In the genomic region with DNA sequence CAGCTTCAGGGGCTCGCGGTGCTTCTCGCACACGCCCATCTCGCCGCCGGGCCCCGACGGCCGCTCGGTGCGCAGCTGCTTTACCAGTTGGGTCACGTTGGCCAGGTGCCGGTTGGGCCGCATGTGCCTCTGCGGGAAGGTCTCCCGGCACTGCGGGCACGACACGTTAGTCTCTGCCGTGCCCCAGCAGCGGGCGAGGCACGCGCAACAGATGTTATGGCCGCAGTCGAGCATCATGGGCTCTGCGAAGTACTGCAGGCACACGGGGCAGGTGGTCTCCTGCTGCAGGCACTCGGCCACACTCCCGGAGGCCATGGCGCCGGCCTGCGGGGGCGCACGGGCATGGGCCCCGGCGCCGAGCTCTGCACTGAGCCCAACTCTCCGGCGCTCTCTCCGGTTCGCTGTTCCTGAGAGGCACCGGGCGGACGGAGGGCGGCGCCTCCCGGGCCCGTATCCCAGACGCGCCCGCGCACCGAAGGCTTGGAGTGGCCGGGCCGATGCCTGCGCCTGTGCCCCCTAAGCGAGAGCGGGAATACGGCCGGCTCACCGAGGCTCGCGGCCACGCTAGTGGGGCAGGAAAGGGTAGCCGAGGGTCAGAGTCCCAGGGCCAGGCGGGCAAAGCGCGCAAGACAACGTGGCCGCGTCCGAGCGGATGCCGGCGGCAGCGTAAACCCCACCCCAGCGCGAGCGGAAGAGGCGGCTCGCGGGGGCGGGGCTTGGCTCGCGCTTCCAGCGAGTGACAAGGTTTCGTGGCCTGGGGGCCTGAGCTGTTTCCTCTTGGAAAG, we compare ENCODE assay signal across 1 cellular context.
TF ChIP-seq lines count a peak whose summit lies in the region.

A gene with protein sequence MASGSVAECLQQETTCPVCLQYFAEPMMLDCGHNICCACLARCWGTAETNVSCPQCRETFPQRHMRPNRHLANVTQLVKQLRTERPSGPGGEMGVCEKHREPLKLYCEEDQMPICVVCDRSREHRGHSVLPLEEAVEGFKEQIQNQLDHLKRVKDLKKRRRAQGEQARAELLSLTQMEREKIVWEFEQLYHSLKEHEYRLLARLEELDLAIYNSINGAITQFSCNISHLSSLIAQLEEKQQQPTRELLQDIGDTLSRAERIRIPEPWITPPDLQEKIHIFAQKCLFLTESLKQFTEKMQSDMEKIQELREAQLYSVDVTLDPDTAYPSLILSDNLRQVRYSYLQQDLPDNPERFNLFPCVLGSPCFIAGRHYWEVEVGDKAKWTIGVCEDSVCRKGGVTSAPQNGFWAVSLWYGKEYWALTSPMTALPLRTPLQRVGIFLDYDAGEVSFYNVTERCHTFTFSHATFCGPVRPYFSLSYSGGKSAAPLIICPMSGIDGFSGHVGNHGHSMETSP (minus strand): TSS at position 668 of the 785 bp plus-strand sequence. CDS start 353 bp downstream, at position 315.

TF ChIP-seq in HepG2, 621 proteins besides CTCF, POLR2A, EP300 and RAD21 (continued from another document and continues in another):
- peak; percentile 43 for TF ChIP-seq XRCC5 (optimal IDR thresholded peaks at IDR 0.05; ENCODE audit: low read length)
- no peak; the same call in 1 of the 2 replicates for TF ChIP-seq ZNF296 (CRISPR knock-in tag; conservative IDR thresholded peaks at IDR 0.05)
- no peak for TF ChIP-seq CBX2 (IDR thresholded peaks at IDR 0.05; ENCODE audit: low read depth, low read length)
- peak; percentile 94; the same call in 1 of the 2 replicates for TF ChIP-seq CBX2 (CRISPR knock-in tag; IDR thresholded peaks at IDR 0.05; ENCODE audit: low read depth)
- peak; percentile 73 for TF ChIP-seq ASH2L (IDR thresholded peaks at IDR 0.05; ENCODE audit: insufficient read length, low read depth, low read length)
- peak; percentile 98 for TF ChIP-seq ZNF33B (CRISPR knock-in tag; IDR thresholded peaks at IDR 0.05)
- TF ChIP-seq SP2 (CRISPR knock-in tag; IDR thresholded peaks at IDR 0.05) = peak; percentile 79
- peak; percentile 48 for TF ChIP-seq SKI (IDR thresholded peaks at IDR 0.05; ENCODE audit: partially characterized antibody)
- TF ChIP-seq, protein P1, sequence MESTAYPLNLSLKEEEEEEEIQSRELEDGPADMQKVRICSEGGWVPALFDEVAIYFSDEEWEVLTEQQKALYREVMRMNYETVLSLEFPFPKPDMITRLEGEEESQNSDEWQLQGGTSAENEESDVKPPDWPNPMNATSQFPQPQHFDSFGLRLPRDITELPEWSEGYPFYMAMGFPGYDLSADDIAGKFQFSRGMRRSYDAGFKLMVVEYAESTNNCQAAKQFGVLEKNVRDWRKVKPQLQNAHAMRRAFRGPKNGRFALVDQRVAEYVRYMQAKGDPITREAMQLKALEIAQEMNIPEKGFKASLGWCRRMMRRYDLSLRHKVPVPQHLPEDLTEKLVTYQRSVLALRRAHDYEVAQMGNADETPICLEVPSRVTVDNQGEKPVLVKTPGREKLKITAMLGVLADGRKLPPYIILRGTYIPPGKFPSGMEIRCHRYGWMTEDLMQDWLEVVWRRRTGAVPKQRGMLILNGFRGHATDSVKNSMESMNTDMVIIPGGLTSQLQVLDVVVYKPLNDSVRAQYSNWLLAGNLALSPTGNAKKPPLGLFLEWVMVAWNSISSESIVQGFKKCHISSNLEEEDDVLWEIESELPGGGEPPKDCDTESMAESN (CRISPR knock-in tag; conservative IDR thresholded peaks at IDR 0.05) = peak; percentile 98
- TF ChIP-seq ZNF7 (CRISPR knock-in tag; IDR thresholded peaks at IDR 0.05) = no peak; the same call in 1 of the 2 replicates
- no peak for TF ChIP-seq PHF5A (CRISPR knock-in tag; IDR thresholded peaks at IDR 0.05; ENCODE audit: low read depth, unreplicated experiment)
- peak; percentile 90 for TF ChIP-seq KAT8 (CRISPR knock-in tag; IDR thresholded peaks at IDR 0.05)
- TF ChIP-seq, protein P2, sequence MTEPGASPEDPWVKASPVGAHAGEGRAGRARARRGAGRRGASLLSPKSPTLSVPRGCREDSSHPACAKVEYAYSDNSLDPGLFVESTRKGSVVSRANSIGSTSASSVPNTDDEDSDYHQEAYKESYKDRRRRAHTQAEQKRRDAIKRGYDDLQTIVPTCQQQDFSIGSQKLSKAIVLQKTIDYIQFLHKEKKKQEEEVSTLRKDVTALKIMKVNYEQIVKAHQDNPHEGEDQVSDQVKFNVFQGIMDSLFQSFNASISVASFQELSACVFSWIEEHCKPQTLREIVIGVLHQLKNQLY (CRISPR knock-in tag; IDR thresholded peaks at IDR 0.05) = no peak; the same call in 1 of the 2 replicates
- no peak for TF ChIP-seq SIN3B (IDR thresholded peaks at IDR 0.05; ENCODE audit: low read length)
- TF ChIP-seq ZNF124 (CRISPR knock-in tag; IDR thresholded peaks at IDR 0.05) = 0 out of 2 replicates have a peak, but pooled peaks have one; percentile 16
- TF ChIP-seq KLF13 (CRISPR knock-in tag; IDR thresholded peaks at IDR 0.05) = peak; percentile 65; the same call in 1 of the 2 replicates
- TF ChIP-seq ZSCAN9 (CRISPR knock-in tag; IDR thresholded peaks at IDR 0.05; ENCODE audit: borderline replicate concordance) = no peak; the same call in 1 of the 2 replicates
- TF ChIP-seq ZNF660 (CRISPR knock-in tag; IDR thresholded peaks at IDR 0.05; ENCODE audit: borderline replicate concordance, low read depth) = no peak
- peak; percentile 96 for TF ChIP-seq SP4 (CRISPR knock-in tag; IDR thresholded peaks at IDR 0.05)
- TF ChIP-seq, protein P3, sequence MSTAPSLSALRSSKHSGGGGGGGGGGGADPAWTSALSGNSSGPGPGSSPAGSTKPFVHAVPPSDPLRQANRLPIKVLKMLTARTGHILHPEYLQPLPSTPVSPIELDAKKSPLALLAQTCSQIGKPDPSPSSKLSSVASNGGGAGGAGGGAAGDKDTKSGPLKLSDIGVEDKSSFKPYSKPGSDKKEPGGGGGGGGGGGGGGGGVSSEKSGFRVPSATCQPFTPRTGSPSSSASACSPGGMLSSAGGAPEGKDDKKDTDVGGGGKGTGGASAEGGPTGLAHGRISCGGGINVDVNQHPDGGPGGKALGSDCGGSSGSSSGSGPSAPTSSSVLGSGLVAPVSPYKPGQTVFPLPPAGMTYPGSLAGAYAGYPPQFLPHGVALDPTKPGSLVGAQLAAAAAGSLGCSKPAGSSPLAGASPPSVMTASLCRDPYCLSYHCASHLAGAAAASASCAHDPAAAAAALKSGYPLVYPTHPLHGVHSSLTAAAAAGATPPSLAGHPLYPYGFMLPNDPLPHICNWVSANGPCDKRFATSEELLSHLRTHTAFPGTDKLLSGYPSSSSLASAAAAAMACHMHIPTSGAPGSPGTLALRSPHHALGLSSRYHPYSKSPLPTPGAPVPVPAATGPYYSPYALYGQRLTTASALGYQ (CRISPR knock-in tag; IDR thresholded peaks at IDR 0.05) = peak; percentile 65
- no peak for TF ChIP-seq SCMH1 (CRISPR knock-in tag; IDR thresholded peaks at IDR 0.05; ENCODE audit: borderline replicate concordance)
- TF ChIP-seq GTF3A (CRISPR knock-in tag; conservative IDR thresholded peaks at IDR 0.05) = no peak
- no peak for TF ChIP-seq DPF2 (CRISPR knock-in tag; IDR thresholded peaks at IDR 0.05; ENCODE audit: borderline replicate concordance, low read depth)
- no peak for TF ChIP-seq ZSCAN22 (CRISPR knock-in tag; IDR thresholded peaks at IDR 0.05)
- TF ChIP-seq ZBTB8A (CRISPR knock-in tag; IDR thresholded peaks at IDR 0.05; ENCODE audit: borderline replicate concordance, low read depth) = no peak
- peak; percentile 53; the same call in 1 of the 2 replicates for TF ChIP-seq ZNF383 (CRISPR knock-in tag; IDR thresholded peaks at IDR 0.05; ENCODE audit: borderline replicate concordance)
- TF ChIP-seq ZNF343 (CRISPR knock-in tag; IDR thresholded peaks at IDR 0.05) = peak; percentile 7; the same call in 1 of the 2 replicates
- TF ChIP-seq MYC (CRISPR knock-in tag; IDR thresholded peaks at IDR 0.05; ENCODE audit: borderline replicate concordance) = peak; percentile 98
- TF ChIP-seq SALL2 (CRISPR knock-in tag; IDR thresholded peaks at IDR 0.05) = peak; percentile 82; the same call in 1 of the 2 replicates
- no peak for TF ChIP-seq TCF7 (IDR thresholded peaks at IDR 0.05; ENCODE audit: low read depth)
- TF ChIP-seq, protein P4, sequence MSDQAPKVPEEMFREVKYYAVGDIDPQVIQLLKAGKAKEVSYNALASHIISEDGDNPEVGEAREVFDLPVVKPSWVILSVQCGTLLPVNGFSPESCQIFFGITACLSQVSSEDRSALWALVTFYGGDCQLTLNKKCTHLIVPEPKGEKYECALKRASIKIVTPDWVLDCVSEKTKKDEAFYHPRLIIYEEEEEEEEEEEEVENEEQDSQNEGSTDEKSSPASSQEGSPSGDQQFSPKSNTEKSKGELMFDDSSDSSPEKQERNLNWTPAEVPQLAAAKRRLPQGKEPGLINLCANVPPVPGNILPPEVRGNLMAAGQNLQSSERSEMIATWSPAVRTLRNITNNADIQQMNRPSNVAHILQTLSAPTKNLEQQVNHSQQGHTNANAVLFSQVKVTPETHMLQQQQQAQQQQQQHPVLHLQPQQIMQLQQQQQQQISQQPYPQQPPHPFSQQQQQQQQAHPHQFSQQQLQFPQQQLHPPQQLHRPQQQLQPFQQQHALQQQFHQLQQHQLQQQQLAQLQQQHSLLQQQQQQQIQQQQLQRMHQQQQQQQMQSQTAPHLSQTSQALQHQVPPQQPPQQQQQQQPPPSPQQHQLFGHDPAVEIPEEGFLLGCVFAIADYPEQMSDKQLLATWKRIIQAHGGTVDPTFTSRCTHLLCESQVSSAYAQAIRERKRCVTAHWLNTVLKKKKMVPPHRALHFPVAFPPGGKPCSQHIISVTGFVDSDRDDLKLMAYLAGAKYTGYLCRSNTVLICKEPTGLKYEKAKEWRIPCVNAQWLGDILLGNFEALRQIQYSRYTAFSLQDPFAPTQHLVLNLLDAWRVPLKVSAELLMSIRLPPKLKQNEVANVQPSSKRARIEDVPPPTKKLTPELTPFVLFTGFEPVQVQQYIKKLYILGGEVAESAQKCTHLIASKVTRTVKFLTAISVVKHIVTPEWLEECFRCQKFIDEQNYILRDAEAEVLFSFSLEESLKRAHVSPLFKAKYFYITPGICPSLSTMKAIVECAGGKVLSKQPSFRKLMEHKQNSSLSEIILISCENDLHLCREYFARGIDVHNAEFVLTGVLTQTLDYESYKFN (CRISPR knock-in tag; conservative IDR thresholded peaks at IDR 0.05) = peak; percentile 64; the same call in 1 of the 2 replicates
- peak; percentile 65 for TF ChIP-seq TGIF2 (CRISPR knock-in tag; IDR thresholded peaks at IDR 0.05)
- no peak for TF ChIP-seq CHD4 (IDR thresholded peaks at IDR 0.05; ENCODE audit: borderline replicate concordance, low read length)
- no peak for TF ChIP-seq NFE2L1 (CRISPR knock-in tag; IDR thresholded peaks at IDR 0.05; ENCODE audit: borderline replicate concordance)
- no peak for TF ChIP-seq PTBP1 (IDR thresholded peaks at IDR 0.05; ENCODE audit: low read depth, low read length, poor library complexity, severe bottlenecking)
- TF ChIP-seq ZNF850 (CRISPR knock-in tag; conservative IDR thresholded peaks at IDR 0.05) = peak; percentile 95
- TF ChIP-seq ZNF556 (CRISPR knock-in tag; IDR thresholded peaks at IDR 0.05; ENCODE audit: borderline replicate concordance) = peak; percentile 92
- TF ChIP-seq TP53 (CRISPR knock-in tag; conservative IDR thresholded peaks at IDR 0.05) = no peak
- no peak for TF ChIP-seq ZNF720 (CRISPR knock-in tag; IDR thresholded peaks at IDR 0.05)
- TF ChIP-seq ZNF773 (CRISPR knock-in tag; IDR thresholded peaks at IDR 0.05; ENCODE audit: borderline replicate concordance) = peak; percentile 81; the same call in 1 of the 2 replicates
- no peak; the same call in none of the 2 replicates for TF ChIP-seq HES4 (CRISPR knock-in tag; IDR thresholded peaks at IDR 0.05; ENCODE audit: borderline replicate concordance)
- TF ChIP-seq ZNF879 (CRISPR knock-in tag; IDR thresholded peaks at IDR 0.05) = peak; percentile 80
- TF ChIP-seq, protein P5, sequence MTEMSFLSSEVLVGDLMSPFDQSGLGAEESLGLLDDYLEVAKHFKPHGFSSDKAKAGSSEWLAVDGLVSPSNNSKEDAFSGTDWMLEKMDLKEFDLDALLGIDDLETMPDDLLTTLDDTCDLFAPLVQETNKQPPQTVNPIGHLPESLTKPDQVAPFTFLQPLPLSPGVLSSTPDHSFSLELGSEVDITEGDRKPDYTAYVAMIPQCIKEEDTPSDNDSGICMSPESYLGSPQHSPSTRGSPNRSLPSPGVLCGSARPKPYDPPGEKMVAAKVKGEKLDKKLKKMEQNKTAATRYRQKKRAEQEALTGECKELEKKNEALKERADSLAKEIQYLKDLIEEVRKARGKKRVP (CRISPR knock-in tag; IDR thresholded peaks at IDR 0.05) = peak in 1 of 2 experiments; percentile 74; a peak in 2 of 4 replicates
- TF ChIP-seq U2AF1 (optimal IDR thresholded peaks at IDR 0.05; ENCODE audit: low read depth, low read length) = no peak
- peak; percentile 96 for TF ChIP-seq ZNF816 (CRISPR knock-in tag; IDR thresholded peaks at IDR 0.05; ENCODE audit: borderline replicate concordance)
- TF ChIP-seq FIP1L1 (IDR thresholded peaks at IDR 0.05; ENCODE audit: borderline replicate concordance, insufficient read depth, low read depth, low read length) = no peak
- peak; percentile 42; the same call in 1 of the 2 replicates for TF ChIP-seq ZNF3 (CRISPR knock-in tag; IDR thresholded peaks at IDR 0.05)
- peak; percentile 98 for TF ChIP-seq SRY (CRISPR knock-in tag; IDR thresholded peaks at IDR 0.05)
- TF ChIP-seq ZKSCAN8 (CRISPR knock-in tag; IDR thresholded peaks at IDR 0.05; ENCODE audit: borderline replicate concordance) = peak; percentile 68
- TF ChIP-seq GLI4 (CRISPR knock-in tag; IDR thresholded peaks at IDR 0.05; ENCODE audit: borderline replicate concordance) = no peak; the same call in 1 of the 2 replicates
- TF ChIP-seq EZH2 (conservative IDR thresholded peaks at IDR 0.05; ENCODE audit: low read depth, low read length) = no peak
- peak; percentile 83 for TF ChIP-seq ZNF792 (CRISPR knock-in tag; IDR thresholded peaks at IDR 0.05)
- TF ChIP-seq ZBTB1 (CRISPR knock-in tag; IDR thresholded peaks at IDR 0.05; ENCODE audit: borderline replicate concordance) = no peak
- TF ChIP-seq SAP130 (CRISPR knock-in tag; IDR thresholded peaks at IDR 0.05; ENCODE audit: low read depth) = peak; percentile 97
- 0 out of 2 replicates have a peak, but pooled peaks have one; percentile 15 for TF ChIP-seq ZNF33A (CRISPR knock-in tag; IDR thresholded peaks at IDR 0.05; ENCODE audit: borderline replicate concordance)
- peak; percentile 93 for TF ChIP-seq SPEN (CRISPR knock-in tag; IDR thresholded peaks at IDR 0.05; ENCODE audit: low read depth)
- TF ChIP-seq MEF2D (CRISPR knock-in tag; IDR thresholded peaks at IDR 0.05) = no peak; the same call in 1 of the 2 replicates
- TF ChIP-seq, protein P6, sequence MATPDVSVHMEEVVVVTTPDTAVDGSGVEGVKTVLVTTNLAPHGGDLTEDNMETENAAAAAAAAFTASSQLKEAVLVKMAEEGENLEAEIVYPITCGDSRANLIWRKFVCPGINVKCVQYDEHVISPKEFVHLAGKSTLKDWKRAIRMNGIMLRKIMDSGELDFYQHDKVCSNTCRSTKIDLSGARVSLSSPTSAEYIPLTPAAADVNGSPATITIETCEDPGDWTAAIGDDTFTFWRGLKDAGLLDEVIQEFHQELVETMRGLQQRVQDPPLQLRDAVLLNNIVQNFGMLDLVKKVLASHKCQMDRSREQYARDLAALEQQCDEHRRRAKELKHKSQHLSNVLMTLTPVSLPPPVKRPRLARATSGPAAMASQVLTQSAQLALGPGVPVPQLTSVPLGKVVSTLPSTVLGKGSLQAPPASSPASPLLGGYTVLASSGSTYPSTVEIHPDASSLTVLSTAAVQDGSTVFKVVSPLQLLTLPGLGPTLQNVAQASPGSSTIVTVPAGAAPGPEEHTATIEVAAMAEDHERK (CRISPR knock-in tag; IDR thresholded peaks at IDR 0.05; ENCODE audit: low read depth) = peak; percentile 80
